ENCODE assay signal across 1 cellular context in genomic region chr1:22318279-22318983, GRCh38.
TF ChIP-seq lines count a peak whose summit lies in the region.

No MANE protein-coding gene starts in this region.

TF ChIP-seq in GM23338, 12 proteins besides CTCF, POLR2A, EP300 and RAD21:
- TF ChIP-seq ZNF462 (CRISPR knock-in tag; IDR thresholded peaks at IDR 0.05) (no peak), ZNF331 (CRISPR knock-in tag; IDR thresholded peaks at IDR 0.05; ENCODE audit: low read depth) (no peak), POLR2AphosphoS5 (IDR thresholded peaks at IDR 0.05; ENCODE audit: low read depth) (no peak), EZH2phosphoT487 (IDR thresholded peaks at IDR 0.05; ENCODE audit: unreplicated experiment) (no peak), NANOG (IDR thresholded peaks at IDR 0.05; ENCODE audit: borderline replicate concordance) (no peak), JUNB (IDR thresholded peaks at IDR 0.05; ENCODE audit: unreplicated experiment) (no peak)
- TF ChIP-seq, protein P1, sequence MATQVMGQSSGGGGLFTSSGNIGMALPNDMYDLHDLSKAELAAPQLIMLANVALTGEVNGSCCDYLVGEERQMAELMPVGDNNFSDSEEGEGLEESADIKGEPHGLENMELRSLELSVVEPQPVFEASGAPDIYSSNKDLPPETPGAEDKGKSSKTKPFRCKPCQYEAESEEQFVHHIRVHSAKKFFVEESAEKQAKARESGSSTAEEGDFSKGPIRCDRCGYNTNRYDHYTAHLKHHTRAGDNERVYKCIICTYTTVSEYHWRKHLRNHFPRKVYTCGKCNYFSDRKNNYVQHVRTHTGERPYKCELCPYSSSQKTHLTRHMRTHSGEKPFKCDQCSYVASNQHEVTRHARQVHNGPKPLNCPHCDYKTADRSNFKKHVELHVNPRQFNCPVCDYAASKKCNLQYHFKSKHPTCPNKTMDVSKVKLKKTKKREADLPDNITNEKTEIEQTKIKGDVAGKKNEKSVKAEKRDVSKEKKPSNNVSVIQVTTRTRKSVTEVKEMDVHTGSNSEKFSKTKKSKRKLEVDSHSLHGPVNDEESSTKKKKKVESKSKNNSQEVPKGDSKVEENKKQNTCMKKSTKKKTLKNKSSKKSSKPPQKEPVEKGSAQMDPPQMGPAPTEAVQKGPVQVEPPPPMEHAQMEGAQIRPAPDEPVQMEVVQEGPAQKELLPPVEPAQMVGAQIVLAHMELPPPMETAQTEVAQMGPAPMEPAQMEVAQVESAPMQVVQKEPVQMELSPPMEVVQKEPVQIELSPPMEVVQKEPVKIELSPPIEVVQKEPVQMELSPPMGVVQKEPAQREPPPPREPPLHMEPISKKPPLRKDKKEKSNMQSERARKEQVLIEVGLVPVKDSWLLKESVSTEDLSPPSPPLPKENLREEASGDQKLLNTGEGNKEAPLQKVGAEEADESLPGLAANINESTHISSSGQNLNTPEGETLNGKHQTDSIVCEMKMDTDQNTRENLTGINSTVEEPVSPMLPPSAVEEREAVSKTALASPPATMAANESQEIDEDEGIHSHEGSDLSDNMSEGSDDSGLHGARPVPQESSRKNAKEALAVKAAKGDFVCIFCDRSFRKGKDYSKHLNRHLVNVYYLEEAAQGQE (IDR thresholded peaks at IDR 0.05; ENCODE audit: unreplicated experiment), result no peak
- TF ChIP-seq, protein P2, sequence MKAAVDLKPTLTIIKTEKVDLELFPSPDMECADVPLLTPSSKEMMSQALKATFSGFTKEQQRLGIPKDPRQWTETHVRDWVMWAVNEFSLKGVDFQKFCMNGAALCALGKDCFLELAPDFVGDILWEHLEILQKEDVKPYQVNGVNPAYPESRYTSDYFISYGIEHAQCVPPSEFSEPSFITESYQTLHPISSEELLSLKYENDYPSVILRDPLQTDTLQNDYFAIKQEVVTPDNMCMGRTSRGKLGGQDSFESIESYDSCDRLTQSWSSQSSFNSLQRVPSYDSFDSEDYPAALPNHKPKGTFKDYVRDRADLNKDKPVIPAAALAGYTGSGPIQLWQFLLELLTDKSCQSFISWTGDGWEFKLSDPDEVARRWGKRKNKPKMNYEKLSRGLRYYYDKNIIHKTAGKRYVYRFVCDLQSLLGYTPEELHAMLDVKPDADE (IDR thresholded peaks at IDR 0.05), result no peak
TF ChIP-seq in GM23338: peak in this region for 0.
